1 cellular context compared by ENCODE assay signal in the genomic region with DNA sequence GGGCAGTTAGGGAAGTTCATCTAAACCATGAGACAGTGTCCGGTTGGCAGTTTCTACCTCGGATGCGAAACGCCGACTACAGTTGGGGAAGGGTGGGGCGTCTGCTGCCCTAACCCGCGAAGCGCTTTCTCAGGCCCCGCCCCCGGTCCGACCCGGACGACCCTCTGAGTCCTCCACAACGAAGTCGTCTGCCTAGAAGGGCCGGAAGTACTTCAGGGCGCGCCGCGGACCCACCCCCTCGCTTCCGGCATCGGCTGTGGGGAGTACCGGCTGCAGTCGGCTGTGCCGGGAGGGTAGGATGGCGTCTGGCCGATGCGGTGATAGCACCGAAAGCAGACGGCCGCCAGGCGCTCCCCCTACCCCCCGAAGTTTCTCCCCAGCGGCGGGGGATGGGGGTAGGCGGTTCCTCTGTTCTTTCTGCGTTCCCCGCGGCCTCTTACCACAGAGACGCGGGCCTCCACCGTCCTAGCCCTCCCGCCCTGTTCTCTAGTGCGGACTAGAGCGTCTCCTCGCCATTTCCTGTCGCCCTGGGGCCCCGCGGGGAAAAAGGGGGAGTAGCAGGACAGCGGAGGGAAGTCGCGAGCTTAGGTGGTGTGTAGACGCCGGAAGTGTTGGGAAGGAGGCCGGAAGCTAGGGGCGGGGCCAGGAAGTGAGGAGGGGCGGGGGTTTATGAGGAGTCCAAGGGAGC.
TF ChIP-seq lines count a peak whose summit lies in the region.

Gene TRIM41 (plus strand): TSS at position 241 of the 688 bp plus-strand sequence. CDS start 719 bp downstream, outside the sequence.

TF ChIP-seq in GM12878, 131 proteins besides CTCF, POLR2A, EP300 and RAD21 (continued from another document and continues in another):
- no peak for TF ChIP-seq HDAC6 (IDR thresholded peaks at IDR 0.05; ENCODE audit: unreplicated experiment)
- TF ChIP-seq BMI1 (IDR thresholded peaks at IDR 0.05; ENCODE audit: borderline replicate concordance) = no peak
- no peak for TF ChIP-seq NFIC (IDR thresholded peaks at IDR 0.05; ENCODE audit: low read depth, low read length)
- peak; percentile 69 for TF ChIP-seq CHD2 (IDR thresholded peaks at IDR 0.05; ENCODE audit: borderline replicate concordance, low read depth, low read length)
- no peak for TF ChIP-seq PAX5 (IDR thresholded peaks at IDR 0.05; ENCODE audit: borderline replicate concordance, low read depth, low read length)
- TF ChIP-seq ATF2 (IDR thresholded peaks at IDR 0.05; ENCODE audit: low read length) = no peak
- TF ChIP-seq ZBED1 (IDR thresholded peaks at IDR 0.05; ENCODE audit: borderline replicate concordance) = 0 out of 2 replicates have a peak, but pooled peaks have one; percentile 37
- peak; percentile 84 for TF ChIP-seq ELK1 (IDR thresholded peaks at IDR 0.05; ENCODE audit: low read depth, low read length)
- peak; percentile 53 for TF ChIP-seq SIX5 (IDR thresholded peaks at IDR 0.05; ENCODE audit: low read depth, low read length, severe bottlenecking)
- no peak for TF ChIP-seq ZNF384 (IDR thresholded peaks at IDR 0.05; ENCODE audit: borderline replicate concordance, low read depth, low read length)
- peak; percentile 82; the same call in 1 of the 2 replicates for TF ChIP-seq SMAD5 (IDR thresholded peaks at IDR 0.05; ENCODE audit: low read depth)
- TF ChIP-seq SRF (IDR thresholded peaks at IDR 0.05; ENCODE audit: low read depth in 2 of 2, low read length in 2 of 2) = 0 out of 4 replicates have a peak, but pooled peaks of 1 of the 2 experiments have one; percentile 43
- peak; percentile 71 for TF ChIP-seq DPF2 (IDR thresholded peaks at IDR 0.05)
- peak; percentile 62 for TF ChIP-seq POLR2AphosphoS2 (IDR thresholded peaks at IDR 0.05; ENCODE audit: low read depth, low read length)
- peak; percentile 67; the same call in 1 of the 2 replicates for TF ChIP-seq FOXK2 (IDR thresholded peaks at IDR 0.05)
- peak; percentile 67 for TF ChIP-seq MEF2A (IDR thresholded peaks at IDR 0.05; ENCODE audit: insufficient read depth, low read depth, low read length)
- TF ChIP-seq EGR1 (IDR thresholded peaks at IDR 0.05; ENCODE audit: borderline replicate concordance in 1 of 2, low read depth in 2 of 2, low read length in 2 of 2) = peak; percentile 25 to 95
- TF ChIP-seq BHLHE40 (IDR thresholded peaks at IDR 0.05; ENCODE audit: borderline replicate concordance in 1 of 2, low read depth in 2 of 2, low read length in 1 of 2) = peak; percentile 65 to 74; a peak in 3 of 4 replicates
- TF ChIP-seq MEF2B (IDR thresholded peaks at IDR 0.05; ENCODE audit: partially characterized antibody, poor library complexity, severe bottlenecking) = no peak
- TF ChIP-seq ZNF217 (IDR thresholded peaks at IDR 0.05) = no peak
- no peak for TF ChIP-seq SMAD1 (IDR thresholded peaks at IDR 0.05; ENCODE audit: low read depth, partially characterized antibody)
- TF ChIP-seq NBN (IDR thresholded peaks at IDR 0.05) = peak; percentile 97; the same call in 1 of the 2 replicates
- 0 out of 2 replicates have a peak, but pooled peaks have one; percentile 82 for TF ChIP-seq SIN3A (IDR thresholded peaks at IDR 0.05; ENCODE audit: low read depth, low read length)
- TF ChIP-seq E2F4 (IDR thresholded peaks at IDR 0.05; ENCODE audit: low read depth, low read length) = no peak
- no peak for TF ChIP-seq IRF4 (IDR thresholded peaks at IDR 0.05; ENCODE audit: low read depth, low read length)
- TF ChIP-seq KAT2A (conservative IDR thresholded peaks at IDR 0.05; ENCODE audit: control insufficient read depth, low read depth, low read length) = no peak
- peak; percentile 90 for TF ChIP-seq ATF7 (IDR thresholded peaks at IDR 0.05; ENCODE audit: low read depth)
- TF ChIP-seq EZH2 (IDR thresholded peaks at IDR 0.05; ENCODE audit: borderline replicate concordance, control insufficient read depth, low read depth, low read length) = no peak
- TF ChIP-seq MYC (IDR thresholded peaks at IDR 0.05; ENCODE audit: insufficient read depth, insufficient read length, insufficient replicate concordance, low read length, severe bottlenecking) = no peak
- TF ChIP-seq, protein P1, sequence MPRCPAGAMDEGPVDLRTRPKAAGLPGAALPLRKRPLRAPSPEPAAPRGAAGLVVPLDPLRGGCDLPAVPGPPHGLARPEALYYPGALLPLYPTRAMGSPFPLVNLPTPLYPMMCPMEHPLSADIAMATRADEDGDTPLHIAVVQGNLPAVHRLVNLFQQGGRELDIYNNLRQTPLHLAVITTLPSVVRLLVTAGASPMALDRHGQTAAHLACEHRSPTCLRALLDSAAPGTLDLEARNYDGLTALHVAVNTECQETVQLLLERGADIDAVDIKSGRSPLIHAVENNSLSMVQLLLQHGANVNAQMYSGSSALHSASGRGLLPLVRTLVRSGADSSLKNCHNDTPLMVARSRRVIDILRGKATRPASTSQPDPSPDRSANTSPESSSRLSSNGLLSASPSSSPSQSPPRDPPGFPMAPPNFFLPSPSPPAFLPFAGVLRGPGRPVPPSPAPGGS (IDR thresholded peaks at IDR 0.05; ENCODE audit: borderline replicate concordance, insufficient read depth, low read depth, low read length, poor library complexity, severe bottlenecking) = peak; percentile 69
- TF ChIP-seq BRCA1 (IDR thresholded peaks at IDR 0.05; ENCODE audit: low read depth, low read length) = no peak
- TF ChIP-seq, protein P2, sequence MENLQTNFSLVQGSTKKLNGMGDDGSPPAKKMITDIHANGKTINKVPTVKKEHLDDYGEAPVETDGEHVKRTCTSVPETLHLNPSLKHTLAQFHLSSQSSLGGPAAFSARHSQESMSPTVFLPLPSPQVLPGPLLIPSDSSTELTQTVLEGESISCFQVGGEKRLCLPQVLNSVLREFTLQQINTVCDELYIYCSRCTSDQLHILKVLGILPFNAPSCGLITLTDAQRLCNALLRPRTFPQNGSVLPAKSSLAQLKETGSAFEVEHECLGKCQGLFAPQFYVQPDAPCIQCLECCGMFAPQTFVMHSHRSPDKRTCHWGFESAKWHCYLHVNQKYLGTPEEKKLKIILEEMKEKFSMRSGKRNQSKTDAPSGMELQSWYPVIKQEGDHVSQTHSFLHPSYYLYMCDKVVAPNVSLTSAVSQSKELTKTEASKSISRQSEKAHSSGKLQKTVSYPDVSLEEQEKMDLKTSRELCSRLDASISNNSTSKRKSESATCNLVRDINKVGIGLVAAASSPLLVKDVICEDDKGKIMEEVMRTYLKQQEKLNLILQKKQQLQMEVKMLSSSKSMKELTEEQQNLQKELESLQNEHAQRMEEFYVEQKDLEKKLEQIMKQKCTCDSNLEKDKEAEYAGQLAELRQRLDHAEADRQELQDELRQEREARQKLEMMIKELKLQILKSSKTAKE (IDR thresholded peaks at IDR 0.05; ENCODE audit: low read depth, poor library complexity, severe bottlenecking) = no peak
- TF ChIP-seq, protein P3, sequence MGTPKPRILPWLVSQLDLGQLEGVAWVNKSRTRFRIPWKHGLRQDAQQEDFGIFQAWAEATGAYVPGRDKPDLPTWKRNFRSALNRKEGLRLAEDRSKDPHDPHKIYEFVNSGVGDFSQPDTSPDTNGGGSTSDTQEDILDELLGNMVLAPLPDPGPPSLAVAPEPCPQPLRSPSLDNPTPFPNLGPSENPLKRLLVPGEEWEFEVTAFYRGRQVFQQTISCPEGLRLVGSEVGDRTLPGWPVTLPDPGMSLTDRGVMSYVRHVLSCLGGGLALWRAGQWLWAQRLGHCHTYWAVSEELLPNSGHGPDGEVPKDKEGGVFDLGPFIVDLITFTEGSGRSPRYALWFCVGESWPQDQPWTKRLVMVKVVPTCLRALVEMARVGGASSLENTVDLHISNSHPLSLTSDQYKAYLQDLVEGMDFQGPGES (IDR thresholded peaks at IDR 0.05) = 0 out of 2 replicates have a peak, but pooled peaks have one; percentile 16
- TF ChIP-seq, protein P4, sequence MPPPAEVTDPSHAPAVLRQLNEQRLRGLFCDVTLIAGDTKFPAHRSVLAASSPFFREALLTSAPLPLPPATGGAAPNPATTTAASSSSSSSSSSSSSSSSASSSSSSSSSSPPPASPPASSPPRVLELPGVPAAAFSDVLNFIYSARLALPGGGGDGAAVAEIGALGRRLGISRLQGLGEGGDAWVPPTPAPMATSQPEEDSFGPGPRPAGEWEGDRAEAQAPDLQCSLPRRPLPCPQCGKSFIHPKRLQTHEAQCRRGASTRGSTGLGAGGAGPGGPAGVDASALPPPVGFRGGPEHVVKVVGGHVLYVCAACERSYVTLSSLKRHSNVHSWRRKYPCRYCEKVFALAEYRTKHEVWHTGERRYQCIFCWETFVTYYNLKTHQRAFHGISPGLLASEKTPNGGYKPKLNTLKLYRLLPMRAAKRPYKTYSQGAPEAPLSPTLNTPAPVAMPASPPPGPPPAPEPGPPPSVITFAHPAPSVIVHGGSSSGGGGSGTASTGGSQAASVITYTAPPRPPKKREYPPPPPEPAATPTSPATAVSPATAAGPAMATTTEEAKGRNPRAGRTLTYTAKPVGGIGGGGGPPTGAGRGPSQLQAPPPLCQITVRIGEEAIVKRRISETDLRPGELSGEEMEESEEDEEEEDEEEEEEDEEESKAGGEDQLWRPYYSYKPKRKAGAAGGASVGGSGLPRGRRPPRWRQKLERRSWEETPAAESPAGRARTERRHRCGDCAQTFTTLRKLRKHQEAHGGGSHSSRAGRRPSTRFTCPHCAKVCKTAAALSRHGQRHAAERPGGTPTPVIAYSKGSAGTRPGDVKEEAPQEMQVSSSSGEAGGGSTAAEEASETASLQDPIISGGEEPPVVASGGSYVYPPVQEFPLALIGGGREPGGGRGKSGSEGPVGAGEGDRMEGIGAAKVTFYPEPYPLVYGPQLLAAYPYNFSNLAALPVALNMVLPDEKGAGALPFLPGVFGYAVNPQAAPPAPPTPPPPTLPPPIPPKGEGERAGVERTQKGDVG (CRISPR knock-in tag; IDR thresholded peaks at IDR 0.05) = no peak
- no peak; the same call in none of the 2 replicates for TF ChIP-seq ZNF687 (IDR thresholded peaks at IDR 0.05)
- TF ChIP-seq ZNF24 (IDR thresholded peaks at IDR 0.05) = peak; percentile 84
- no peak for TF ChIP-seq BCL11A (IDR thresholded peaks at IDR 0.05; ENCODE audit: low read depth, low read length)
